Comparison of ENCODE assay signal across 1 cellular context in the genomic region with DNA sequence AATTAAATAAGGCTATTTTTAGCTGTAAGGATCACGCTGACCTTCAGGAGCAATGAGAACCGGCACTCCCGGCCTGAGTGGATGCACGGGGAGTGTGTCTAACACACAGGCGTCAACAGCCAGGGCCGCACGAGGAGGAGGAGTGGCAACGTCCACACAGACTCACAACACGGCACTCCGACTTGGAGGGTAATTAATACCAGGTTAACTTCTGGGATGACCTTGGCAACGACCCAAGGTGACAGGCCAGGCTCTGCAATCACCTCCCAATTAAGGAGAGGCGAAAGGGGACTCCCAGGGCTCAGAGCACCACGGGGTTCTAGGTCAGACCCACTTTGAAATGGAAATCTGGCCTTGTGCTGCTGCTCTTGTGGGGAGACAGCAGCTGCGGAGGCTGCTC.
TF ChIP-seq lines count a peak whose summit lies in the region.

No MANE protein-coding gene starts in this region.

TF ChIP-seq in WTC11, 78 proteins besides CTCF, POLR2A, EP300 and RAD21 (continued from another document):
- no peak for TF ChIP-seq ZNF425 (CRISPR knock-in tag; conservative IDR thresholded peaks at IDR 0.05)
- no peak for TF ChIP-seq CREB1 (CRISPR knock-in tag; IDR thresholded peaks at IDR 0.05)
- no peak for TF ChIP-seq ZNF671 (CRISPR knock-in tag; IDR thresholded peaks at IDR 0.05)
- no peak for TF ChIP-seq ZNF512 (CRISPR knock-in tag; IDR thresholded peaks at IDR 0.05; ENCODE audit: borderline replicate concordance)
- no peak for TF ChIP-seq TP53 (CRISPR knock-in tag; IDR thresholded peaks at IDR 0.05)
- no peak for TF ChIP-seq JAZF1 (CRISPR knock-in tag; IDR thresholded peaks at IDR 0.05)
- no peak for TF ChIP-seq ZNF281 (CRISPR knock-in tag; IDR thresholded peaks at IDR 0.05)
- TF ChIP-seq, protein P1, sequence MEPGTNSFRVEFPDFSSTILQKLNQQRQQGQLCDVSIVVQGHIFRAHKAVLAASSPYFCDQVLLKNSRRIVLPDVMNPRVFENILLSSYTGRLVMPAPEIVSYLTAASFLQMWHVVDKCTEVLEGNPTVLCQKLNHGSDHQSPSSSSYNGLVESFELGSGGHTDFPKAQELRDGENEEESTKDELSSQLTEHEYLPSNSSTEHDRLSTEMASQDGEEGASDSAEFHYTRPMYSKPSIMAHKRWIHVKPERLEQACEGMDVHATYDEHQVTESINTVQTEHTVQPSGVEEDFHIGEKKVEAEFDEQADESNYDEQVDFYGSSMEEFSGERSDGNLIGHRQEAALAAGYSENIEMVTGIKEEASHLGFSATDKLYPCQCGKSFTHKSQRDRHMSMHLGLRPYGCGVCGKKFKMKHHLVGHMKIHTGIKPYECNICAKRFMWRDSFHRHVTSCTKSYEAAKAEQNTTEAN (CRISPR knock-in tag; IDR thresholded peaks at IDR 0.05) = no peak
- no peak for TF ChIP-seq MAX (CRISPR knock-in tag; IDR thresholded peaks at IDR 0.05)
- no peak for TF ChIP-seq SMAD3 (CRISPR knock-in tag; IDR thresholded peaks at IDR 0.05; ENCODE audit: borderline replicate concordance)
TF ChIP-seq in WTC11: peak in this region for 0.
